14 cellular contexts compared by ENCODE assay signal in the genomic region with DNA sequence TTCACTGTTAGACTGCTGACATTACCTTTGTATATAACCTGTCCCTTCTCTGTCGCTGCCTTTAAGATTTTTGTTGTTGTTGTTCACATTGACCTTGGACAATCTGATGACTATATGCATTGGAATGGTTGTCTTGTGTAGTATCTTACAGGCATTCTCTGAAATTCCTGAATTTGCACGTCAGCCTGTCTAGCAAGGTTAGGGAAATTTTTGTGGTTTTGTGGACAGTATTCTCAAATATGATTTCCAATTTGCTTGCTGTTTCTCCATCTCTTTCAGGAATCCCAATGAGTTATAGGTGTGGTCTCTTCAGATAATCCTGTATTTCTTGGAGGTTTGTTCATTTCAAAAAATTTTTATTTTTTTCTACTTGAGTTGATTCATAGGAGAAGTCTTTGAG.
A peak's percentile ranks its signal among the peaks of the same experiment; 100 is the strongest.
DNase-seq lines count a peak whose midpoint lies in the region; ATAC-seq, FAIRE-seq and TF ChIP-seq lines count a peak whose summit lies in the region.
"Had no signal": no experiment of that assay in that cellular context is flagged by ENCODE, and none has a peak within 500 bp of the region (broad histone marks: within the 10 kb centered on the region; RNA-seq: fewer than 3 reads in every experiment).

No MANE protein-coding gene starts in this region.

- CTCF ChIA-PET in BJ (lab: Yijun Ruan, JAX) = interaction anchor here (0.7 kb wide), 1 partner anchor 67 kb away, joined by 3 read pairs; no protein-coding TSS in a partner anchor

- peak; percentile 87 for DNase-seq in BJ (ENCODE audit: low read depth)
- DNase-seq in MG63 = peak; percentile 50
- DNase-seq in bronchial epithelial cell (ENCODE audit: low read depth) = peak; percentile 88
- DNase-seq in myocyte (ENCODE audit: low read depth) = peak; percentile 78
- no peak for DNase-seq in NCI-H128 (lab: John Stamatoyannopoulos, UW; ENCODE audit: unreplicated experiment)
- no peak for DNase-seq in stimulated activated CD4-positive, alpha-beta T cell treated with anti-CD3 and anti-CD28 coated beads, Interleukin-4, amount 100 ng/mL, for 4 hours
- no peak for DNase-seq in mucosa of gallbladder (ENCODE audit: low spot score)
- DNase-seq: adrenal gland; effector memory CD8-positive, alpha-beta T cell; NCI-H146; NCI-H526 treated with DMSO at 0.1 percent for 48 hours; stimulated activated naive B cell treated with anti-CD40 and anti-IgM and Interleukin-4, amounts not matched to agents 10 μg/mL and 1 μg/mL and 100 μg/mL, for 72 hours had no signal

- no peak for FAIRE-seq in bronchial epithelial cell (lab: Jason Lieb, UNC)
- FAIRE-seq: G401.6 had no signal

- no peaks in the 10 kb centered on the region for H3K36me3 ChIP-seq in BJ (ENCODE audit: control insufficient read depth, insufficient read depth, low read length)
- no peaks in the 10 kb centered on the region for H3K36me3 ChIP-seq in MG63
- H3K36me3 ChIP-seq in bronchial epithelial cell (ENCODE audit: control insufficient read depth, insufficient read depth, low read length) = no peaks in the 10 kb centered on the region
- H3K36me3 ChIP-seq: adrenal gland had no signal

- H3K27me3 ChIP-seq in BJ (ENCODE audit: control insufficient read depth, insufficient read depth, low read length) = no peaks in the 10 kb centered on the region
- H3K27me3 ChIP-seq in MG63 = no peaks in the 10 kb centered on the region
- no peaks in the 10 kb centered on the region for H3K27me3 ChIP-seq in bronchial epithelial cell (ENCODE audit: control insufficient read depth, insufficient read depth, low read length)
- H3K27me3 ChIP-seq: adrenal gland had no signal

- no peak for TF ChIP-seq CTCF in BJ (IDR thresholded peaks at IDR 0.05; ENCODE audit: insufficient read depth, low read depth, low read length)
- TF ChIP-seq CTCF in bronchial epithelial cell (IDR thresholded peaks at IDR 0.05; ENCODE audit: insufficient read depth, low read length, severe bottlenecking) = no peak

- ATAC-seq in HG03159 (IDR thresholded peaks at IDR 0.05; ENCODE audit: unreplicated experiment) = no peak
- ATAC-seq: effector memory CD8-positive, alpha-beta T cell; stimulated activated naive B cell treated with anti-CD40 and anti-IgM and Interleukin-4, amounts not matched to agents 10 μg/mL and 1 μg/mL and 100 μg/mL, for 72 hours had no signal

- H3K9me3 ChIP-seq in MG63 = peaks cover 16% of the 10 kb centered on the region; the same call in 1 of the 2 replicates
- H3K9me3 ChIP-seq: adrenal gland had no signal

- POLR2A ChIA-PET in BJ (lab: Charles Lee) = interaction anchor here (0.6 to 0.7 kb wide), 2 partner anchors 34 to 309 kb away, joined by 3 to 4 read pairs; no protein-coding TSS in a partner anchor

- H3K4me3 ChIP-seq in BJ (ENCODE audit: low read depth, low read length) = no peak overlapping the region
- H3K4me3 ChIP-seq in MG63 = no peak overlapping the region
- no peak overlapping the region for H3K4me3 ChIP-seq in bronchial epithelial cell (ENCODE audit: low read depth, low read length)
- H3K4me3 ChIP-seq: adrenal gland had no signal

Comparison
In these comparisons a context has a peak if more than half of its experiments do, and no peak if none do; other contexts are left out.
1. DNase-seq: peak in BJ (single experiment), MG63 (single experiment), bronchial epithelial cell (single experiment) and myocyte (single experiment); none in NCI-H128 (single experiment), stimulated activated CD4-positive, alpha-beta T cell treated with anti-CD3 and anti-CD28 coated beads, Interleukin-4, amount 100 ng/mL, for 4 hours (0 of 2) and mucosa of gallbladder (single experiment).